ENCODE assay signal across 15 cellular contexts in genomic region chr5:93665649-93666048, GRCh38.
"Had no signal": no experiment of that assay in that cellular context is flagged by ENCODE, and none has a peak within 500 bp of the region (broad histone marks: within the 10 kb centered on the region; RNA-seq: fewer than 3 reads in every experiment).

No MANE protein-coding gene starts in this region.

- H3K9me3 Mint-ChIP-seq: activated naive CD8-positive, alpha-beta T cell treated with anti-CD3 and anti-CD28 coated beads, Interleukin-2, amount 10 ng/mL, durations not matched to agents 7 days and 5 days; natural killer cell had no signal

- H3K4me1 Mint-ChIP-seq: activated naive CD8-positive, alpha-beta T cell treated with anti-CD3 and anti-CD28 coated beads, Interleukin-2, amount 10 ng/mL, durations not matched to agents 7 days and 5 days; T-helper 17 cell had no signal

- H3K27ac Mint-ChIP-seq: activated CD8-positive, alpha-beta T cell treated with anti-CD3 and anti-CD28 coated beads, Interleukin-2, amount 10 ng/mL, durations not matched to agents 7 days and 5 days; activated naive CD8-positive, alpha-beta T cell treated with anti-CD3 and anti-CD28 coated beads, Interleukin-2, amount 10 ng/mL, durations not matched to agents 7 days and 5 days; natural killer cell; T-helper 17 cell had no signal

- H3K27me3 ChIP-seq: brain microvascular endothelial cell had no signal

- H3K27ac ChIP-seq: brain microvascular endothelial cell had no signal

- H3K27me3 Mint-ChIP-seq: activated naive CD8-positive, alpha-beta T cell treated with anti-CD3 and anti-CD28 coated beads, Interleukin-2, amount 10 ng/mL, durations not matched to agents 7 days and 5 days; T-helper 17 cell had no signal

- ATAC-seq: activated CD8-positive, alpha-beta T cell treated with anti-CD3 and anti-CD28 coated beads, Interleukin-2, amount 10 ng/mL, durations not matched to agents 7 days and 5 days; natural killer cell; sciatic nerve; stimulated activated naive CD8-positive, alpha-beta T cell treated with anti-CD3 and anti-CD28 coated beads, Interleukin-15, Interleukin-2, amounts not matched to agents 100 U/mL and 50 U/mL, for 24 hours; T-helper 17 cell had no signal

- H3K36me3 ChIP-seq: brain microvascular endothelial cell had no signal

- H3K36me3 Mint-ChIP-seq: activated naive CD8-positive, alpha-beta T cell treated with anti-CD3 and anti-CD28 coated beads, Interleukin-2, amount 10 ng/mL, durations not matched to agents 7 days and 5 days; natural killer cell had no signal

- DNase-seq: activated CD4-positive, alpha-beta T cell treated with anti-CD3 and anti-CD28 coated beads for 4 hours; activated CD8-positive, alpha-beta memory T cell treated with anti-CD3 and anti-CD28 coated beads, Interleukin-2, amount 50 U/mL, for 4 hours; activated CD8-positive, alpha-beta T cell treated with anti-CD3 and anti-CD28 coated beads, Interleukin-2, amount 10 ng/mL, durations not matched to agents 7 days and 5 days; activated naive CD8-positive, alpha-beta T cell treated with anti-CD3 and anti-CD28 coated beads, Interleukin-2, amount 10 ng/mL, durations not matched to agents 7 days and 5 days; brain microvascular endothelial cell; cortex of kidney; effector CD8-positive, alpha-beta T cell; foreskin melanocyte; head of caudate nucleus; mesendoderm; natural killer cell; stimulated activated naive CD8-positive, alpha-beta T cell treated with anti-CD3 and anti-CD28 coated beads, Interleukin-15, Interleukin-2, amounts not matched to agents 100 U/mL and 50 U/mL, for 24 hours; T-helper 17 cell; trophoblast cell had no signal

- H3K4me3 Mint-ChIP-seq: activated CD8-positive, alpha-beta T cell treated with anti-CD3 and anti-CD28 coated beads, Interleukin-2, amount 10 ng/mL, durations not matched to agents 7 days and 5 days; activated naive CD8-positive, alpha-beta T cell treated with anti-CD3 and anti-CD28 coated beads, Interleukin-2, amount 10 ng/mL, durations not matched to agents 7 days and 5 days; natural killer cell; T-helper 17 cell had no signal
